In the genomic region with DNA sequence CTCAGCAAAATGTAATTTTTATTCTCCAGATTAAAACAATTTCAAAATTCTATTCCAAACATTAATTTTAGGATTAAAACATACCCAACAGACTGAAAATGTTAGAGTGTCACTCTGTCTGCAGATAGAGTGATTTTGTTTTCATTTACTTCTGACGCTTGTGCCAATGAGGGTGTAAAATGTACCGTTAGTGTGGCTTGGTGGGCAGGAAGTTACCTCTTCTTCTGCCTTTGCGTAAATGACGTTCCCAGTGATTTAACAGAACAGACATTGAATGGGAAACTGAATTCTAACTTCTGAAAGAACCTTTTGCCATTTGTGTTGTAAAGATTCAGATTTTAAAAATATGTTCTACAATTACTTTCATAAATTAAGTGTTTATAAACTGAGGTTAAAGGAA, we compare ENCODE assay signal across 1 cellular context.
TF ChIP-seq lines count a peak whose summit lies in the region.

No MANE protein-coding gene starts in this region.

TF ChIP-seq in WTC11, 78 proteins besides CTCF, POLR2A, EP300 and RAD21 (continued from another document):
- TF ChIP-seq, protein P1, sequence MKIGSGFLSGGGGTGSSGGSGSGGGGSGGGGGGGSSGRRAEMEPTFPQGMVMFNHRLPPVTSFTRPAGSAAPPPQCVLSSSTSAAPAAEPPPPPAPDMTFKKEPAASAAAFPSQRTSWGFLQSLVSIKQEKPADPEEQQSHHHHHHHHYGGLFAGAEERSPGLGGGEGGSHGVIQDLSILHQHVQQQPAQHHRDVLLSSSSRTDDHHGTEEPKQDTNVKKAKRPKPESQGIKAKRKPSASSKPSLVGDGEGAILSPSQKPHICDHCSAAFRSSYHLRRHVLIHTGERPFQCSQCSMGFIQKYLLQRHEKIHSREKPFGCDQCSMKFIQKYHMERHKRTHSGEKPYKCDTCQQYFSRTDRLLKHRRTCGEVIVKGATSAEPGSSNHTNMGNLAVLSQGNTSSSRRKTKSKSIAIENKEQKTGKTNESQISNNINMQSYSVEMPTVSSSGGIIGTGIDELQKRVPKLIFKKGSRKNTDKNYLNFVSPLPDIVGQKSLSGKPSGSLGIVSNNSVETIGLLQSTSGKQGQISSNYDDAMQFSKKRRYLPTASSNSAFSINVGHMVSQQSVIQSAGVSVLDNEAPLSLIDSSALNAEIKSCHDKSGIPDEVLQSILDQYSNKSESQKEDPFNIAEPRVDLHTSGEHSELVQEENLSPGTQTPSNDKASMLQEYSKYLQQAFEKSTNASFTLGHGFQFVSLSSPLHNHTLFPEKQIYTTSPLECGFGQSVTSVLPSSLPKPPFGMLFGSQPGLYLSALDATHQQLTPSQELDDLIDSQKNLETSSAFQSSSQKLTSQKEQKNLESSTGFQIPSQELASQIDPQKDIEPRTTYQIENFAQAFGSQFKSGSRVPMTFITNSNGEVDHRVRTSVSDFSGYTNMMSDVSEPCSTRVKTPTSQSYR (CRISPR knock-in tag; IDR thresholded peaks at IDR 0.05), result no peak
- TF ChIP-seq, protein P2, sequence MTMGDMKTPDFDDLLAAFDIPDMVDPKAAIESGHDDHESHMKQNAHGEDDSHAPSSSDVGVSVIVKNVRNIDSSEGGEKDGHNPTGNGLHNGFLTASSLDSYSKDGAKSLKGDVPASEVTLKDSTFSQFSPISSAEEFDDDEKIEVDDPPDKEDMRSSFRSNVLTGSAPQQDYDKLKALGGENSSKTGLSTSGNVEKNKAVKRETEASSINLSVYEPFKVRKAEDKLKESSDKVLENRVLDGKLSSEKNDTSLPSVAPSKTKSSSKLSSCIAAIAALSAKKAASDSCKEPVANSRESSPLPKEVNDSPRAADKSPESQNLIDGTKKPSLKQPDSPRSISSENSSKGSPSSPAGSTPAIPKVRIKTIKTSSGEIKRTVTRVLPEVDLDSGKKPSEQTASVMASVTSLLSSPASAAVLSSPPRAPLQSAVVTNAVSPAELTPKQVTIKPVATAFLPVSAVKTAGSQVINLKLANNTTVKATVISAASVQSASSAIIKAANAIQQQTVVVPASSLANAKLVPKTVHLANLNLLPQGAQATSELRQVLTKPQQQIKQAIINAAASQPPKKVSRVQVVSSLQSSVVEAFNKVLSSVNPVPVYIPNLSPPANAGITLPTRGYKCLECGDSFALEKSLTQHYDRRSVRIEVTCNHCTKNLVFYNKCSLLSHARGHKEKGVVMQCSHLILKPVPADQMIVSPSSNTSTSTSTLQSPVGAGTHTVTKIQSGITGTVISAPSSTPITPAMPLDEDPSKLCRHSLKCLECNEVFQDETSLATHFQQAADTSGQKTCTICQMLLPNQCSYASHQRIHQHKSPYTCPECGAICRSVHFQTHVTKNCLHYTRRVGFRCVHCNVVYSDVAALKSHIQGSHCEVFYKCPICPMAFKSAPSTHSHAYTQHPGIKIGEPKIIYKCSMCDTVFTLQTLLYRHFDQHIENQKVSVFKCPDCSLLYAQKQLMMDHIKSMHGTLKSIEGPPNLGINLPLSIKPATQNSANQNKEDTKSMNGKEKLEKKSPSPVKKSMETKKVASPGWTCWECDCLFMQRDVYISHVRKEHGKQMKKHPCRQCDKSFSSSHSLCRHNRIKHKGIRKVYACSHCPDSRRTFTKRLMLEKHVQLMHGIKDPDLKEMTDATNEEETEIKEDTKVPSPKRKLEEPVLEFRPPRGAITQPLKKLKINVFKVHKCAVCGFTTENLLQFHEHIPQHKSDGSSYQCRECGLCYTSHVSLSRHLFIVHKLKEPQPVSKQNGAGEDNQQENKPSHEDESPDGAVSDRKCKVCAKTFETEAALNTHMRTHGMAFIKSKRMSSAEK (CRISPR knock-in tag; IDR thresholded peaks at IDR 0.05; ENCODE audit: borderline replicate concordance), result no peak
- TF ChIP-seq TCF7 (CRISPR knock-in tag; IDR thresholded peaks at IDR 0.05; ENCODE audit: low read depth) (no peak), ZNF219 (CRISPR knock-in tag; IDR thresholded peaks at IDR 0.05; ENCODE audit: borderline replicate concordance) (no peak), ZNF396 (CRISPR knock-in tag; IDR thresholded peaks at IDR 0.05; ENCODE audit: borderline replicate concordance) (no peak), NFE2L1 (CRISPR knock-in tag; IDR thresholded peaks at IDR 0.05) (no peak), CREB1 (CRISPR knock-in tag; IDR thresholded peaks at IDR 0.05) (no peak), RORB (CRISPR knock-in tag; IDR thresholded peaks at IDR 0.05) (no peak), SP1 (CRISPR knock-in tag; conservative IDR thresholded peaks at IDR 0.05) (no peak), EMX1 (CRISPR knock-in tag; IDR thresholded peaks at IDR 0.05) (no peak)
- TF ChIP-seq, protein P3, sequence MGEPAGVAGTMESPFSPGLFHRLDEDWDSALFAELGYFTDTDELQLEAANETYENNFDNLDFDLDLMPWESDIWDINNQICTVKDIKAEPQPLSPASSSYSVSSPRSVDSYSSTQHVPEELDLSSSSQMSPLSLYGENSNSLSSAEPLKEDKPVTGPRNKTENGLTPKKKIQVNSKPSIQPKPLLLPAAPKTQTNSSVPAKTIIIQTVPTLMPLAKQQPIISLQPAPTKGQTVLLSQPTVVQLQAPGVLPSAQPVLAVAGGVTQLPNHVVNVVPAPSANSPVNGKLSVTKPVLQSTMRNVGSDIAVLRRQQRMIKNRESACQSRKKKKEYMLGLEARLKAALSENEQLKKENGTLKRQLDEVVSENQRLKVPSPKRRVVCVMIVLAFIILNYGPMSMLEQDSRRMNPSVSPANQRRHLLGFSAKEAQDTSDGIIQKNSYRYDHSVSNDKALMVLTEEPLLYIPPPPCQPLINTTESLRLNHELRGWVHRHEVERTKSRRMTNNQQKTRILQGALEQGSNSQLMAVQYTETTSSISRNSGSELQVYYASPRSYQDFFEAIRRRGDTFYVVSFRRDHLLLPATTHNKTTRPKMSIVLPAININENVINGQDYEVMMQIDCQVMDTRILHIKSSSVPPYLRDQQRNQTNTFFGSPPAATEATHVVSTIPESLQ (CRISPR knock-in tag; IDR thresholded peaks at IDR 0.05), result no peak
